ENCODE assay signal across 27 cellular contexts in genomic region chr5:22900801-22901310, GRCh38. TPM values are rescaled to one million over a fixed set of nuclear protein-coding genes. Genes with fewer than 3 reads are reported as not detected.
"Had no signal": no experiment of that assay in that cellular context is flagged by ENCODE, and none has a peak within 500 bp of the region (broad histone marks: within the 10 kb centered on the region; RNA-seq: fewer than 3 reads in every experiment).

No MANE protein-coding gene starts in this region.

- H3K9me3 ChIP-seq: colonic mucosa, esophagus muscularis mucosa, gastroesophageal sphincter, lower lobe of right lung, neutrophil, pancreas, right lobe of liver, thyroid gland had no signal

- H3K36me3 ChIP-seq: colonic mucosa, esophagus muscularis mucosa, gastroesophageal sphincter, heart left ventricle, left ventricle myocardium inferior, lower lobe of right lung, neutrophil, pancreas, right lobe of liver, stomach, thyroid gland had no signal

- H3K4me2 ChIP-seq: hepatocyte had no signal

- H3K27ac ChIP-seq: colonic mucosa, epithelial cell of prostate, esophagus muscularis mucosa, foreskin keratinocyte, gastroesophageal sphincter, heart left ventricle, hepatocyte, left ventricle myocardium inferior, lower lobe of right lung, neutrophil, pancreas, right lobe of liver, stomach, thyroid gland had no signal

- ATAC-seq: foreskin keratinocyte, gastroesophageal sphincter, heart left ventricle, left colon, natural killer cell, pancreas had no signal

- H2AFZ ChIP-seq: hepatocyte had no signal

- H3K27me3 ChIP-seq: colonic mucosa, esophagus muscularis mucosa, foreskin keratinocyte, gastroesophageal sphincter, heart left ventricle, hepatocyte, neutrophil, pancreas, right lobe of liver, stomach, thyroid gland had no signal

- DNase-seq: central memory CD4-positive, alpha-beta T cell; colonic mucosa; effector CD8-positive, alpha-beta T cell; endodermal cell; foreskin keratinocyte; left colon; left ventricle myocardium inferior; lower lobe of right lung; natural killer cell; right lobe of liver; stimulated activated CD4-positive, alpha-beta T cell treated with anti-CD3 and anti-CD28 coated beads, Interleukin-2, amount 100 ng/mL, for 24 hours; stimulated activated CD4-positive, alpha-beta T cell treated with anti-CD3 and anti-CD28 coated beads, Interleukin-4, amount 100 ng/mL, for 24 hours; stimulated activated naive B cell treated with anti-CD40 and anti-IgM and Interleukin-4, amounts not matched to agents 10 μg/mL and 1 μg/mL and 100 μg/mL, for 72 hours; stomach; thyroid gland had no signal

- H3K4me1 ChIP-seq: colonic mucosa, esophagus muscularis mucosa, foreskin keratinocyte, gastroesophageal sphincter, heart left ventricle, left ventricle myocardium inferior, lower lobe of right lung, pancreas, right lobe of liver, stomach, thyroid gland had no signal

- H3K4me3 ChIP-seq: colonic mucosa, esophagus muscularis mucosa, gastroesophageal sphincter, heart left ventricle, hepatocyte, left ventricle myocardium inferior, lower lobe of right lung, pancreas, right lobe of liver, stomach, thyroid gland had no signal

RNA-seq across cellular contexts. Expression of gene CDH12, which starts 47.7 kb away (rescaled TPM):
- total RNA-seq: chondrocyte, colonic mucosa, esophagus muscularis mucosa, fibroblast of lung, foreskin keratinocyte, kidney epithelial cell, left colon, left ventricle myocardium inferior, natural killer cell, omental fat pad, posterior vena cava, thyroid gland had no signal
- polyA plus RNA-seq: foreskin keratinocyte, heart left ventricle had no signal
